9 cellular contexts compared by ENCODE assay signal in genomic region chr16:57628782-57629181, GRCh38. TPM values are rescaled to one million over a fixed set of nuclear protein-coding genes. Genes with fewer than 3 reads are reported as not detected.
DNase-seq lines count a peak whose midpoint lies in the region; ATAC-seq, FAIRE-seq and TF ChIP-seq lines count a peak whose summit lies in the region.
"Had no signal": no experiment of that assay in that cellular context is flagged by ENCODE, and none has a peak within 500 bp of the region (broad histone marks: within the 10 kb centered on the region; RNA-seq: fewer than 3 reads in every experiment).

No MANE protein-coding gene starts in this region.

- H3K4me1 Mint-ChIP-seq in naive thymus-derived CD4-positive, alpha-beta T cell: peaks cover 0 to 16% (median 8%) of the 10 kb centered on the region in 7 donors

- BruUV-seq in HepG2 (replicated peaks; lab: Mats Ljungman, UMichigan): no TSS peak

- H3K79me2 ChIP-seq in HepG2 (ENCODE audit: insufficient read depth, low read length): no peaks in the 10 kb centered on the region

- no peak overlapping the region for H3K4me3 ChIP-seq in HepG2 (replicated peaks in 1 of 3; ENCODE audit: insufficient read depth in 1 of 3, low read depth in 2 of 3, low read length in 3 of 3)
- no peak overlapping the region for H3K4me3 ChIP-seq in right lobe of liver
- H3K4me3 ChIP-seq in dorsolateral prefrontal cortex: peak overlapping the region; percentile 31 to 77 (median 59)
- H3K4me3 ChIP-seq in naive thymus-derived CD4-positive, alpha-beta T cell (ENCODE audit: low read length): peak overlapping the region; percentile 26

- H3K27ac Mint-ChIP-seq in naive thymus-derived CD4-positive, alpha-beta T cell: peak overlapping the region in 1 of 9 donors; percentile 54

- no peak for TF ChIP-seq POLR2A in HepG2 (IDR thresholded peaks at IDR 0.05; ENCODE audit: insufficient read depth in 1 of 2, low read depth in 2 of 2, low read length in 2 of 2)
- no peak for TF ChIP-seq POLR2A in right lobe of liver (IDR thresholded peaks at IDR 0.05)

- H3K4me3 Mint-ChIP-seq in naive thymus-derived CD4-positive, alpha-beta T cell: peak overlapping the region in 2 of 10 donors; percentile 36 to 64

- no peak overlapping the region for H2AFZ ChIP-seq in HepG2 (ENCODE audit: low read length)

- H3K36me3 Mint-ChIP-seq in naive thymus-derived CD4-positive, alpha-beta T cell: no peaks in the 10 kb centered on the region

- WGBS in HepG2 (ENCODE audit: low lambda C conversion rate): 89% methylated on average over 4 of the region's 5 CpGs
- 48% methylated on average over 5 of the region's 5 CpGs for WGBS in right lobe of liver (ENCODE audit: insufficient coverage, low coverage, low lambda C conversion rate, missing lambda C conversion rate)

- no peaks in the 10 kb centered on the region for H3K9me3 ChIP-seq in HepG2 (ENCODE audit: low read length)
- H3K9me3 ChIP-seq in right lobe of liver: no peaks in the 10 kb centered on the region
- no peaks in the 10 kb centered on the region for H3K9me3 ChIP-seq in naive thymus-derived CD4-positive, alpha-beta T cell (ENCODE audit: control insufficient read depth in 2 of 3, low read length in 3 of 3)

- no peaks in the 10 kb centered on the region for H3K9me3 Mint-ChIP-seq in naive thymus-derived CD4-positive, alpha-beta T cell

- ATAC-seq in HepG2 (no peak), right lobe of liver (no peak)
- ATAC-seq in naive thymus-derived CD4-positive, alpha-beta T cell: no peak

- DNase-seq in HepG2 (ENCODE audit: low spot score) (no peak), right lobe of liver (no peak), dorsolateral prefrontal cortex (no peak), NCI-H1694 (lab: John Stamatoyannopoulos, UW) (no peak), GDM1 (lab: John Stamatoyannopoulos, UW) (no peak), kidney glomerular epithelial cell (lab: John Stamatoyannopoulos, UW) (no peak)
- DNase-seq in naive thymus-derived CD4-positive, alpha-beta T cell: no peak
- no peak for DNase-seq in stimulated activated CD4-positive, alpha-beta T cell treated with anti-CD3 and anti-CD28 coated beads, Interleukin-2, amount 100 ng/mL, for 48 hours

- no peak for TF ChIP-seq RAD21 in HepG2 (CRISPR knock-in tag; IDR thresholded peaks at IDR 0.05)

- in situ Hi-C loops in HepG2 (cut with HindIII; ENCODE audit: extremely low pct_ligation_motif_present, low pct_unique_long_range_greater_than_20kb): no loop called here

- TF ChIP-seq CTCF in HepG2 (CRISPR knock-in tag; IDR thresholded peaks at IDR 0.05): no peak
- no peak for TF ChIP-seq CTCF in right lobe of liver (IDR thresholded peaks at IDR 0.05)
- TF ChIP-seq CTCF in dorsolateral prefrontal cortex (IDR thresholded peaks at IDR 0.05 in 54 of 56, conservative IDR thresholded peaks at IDR 0.05 in 2 of 56; ENCODE audit: low read depth in 1 of 56, partially characterized antibody in 56 of 56): no peak

- H3K27me3 ChIP-seq in HepG2 (ENCODE audit: control insufficient read depth in 1 of 2, insufficient read depth in 2 of 2, low read length in 2 of 2) (no peaks in the 10 kb centered on the region), right lobe of liver (no peaks in the 10 kb centered on the region), dorsolateral prefrontal cortex (no peaks in the 10 kb centered on the region)
- H3K27me3 ChIP-seq in naive thymus-derived CD4-positive, alpha-beta T cell (ENCODE audit: control insufficient read depth in 2 of 2, insufficient read depth in 2 of 2, low read length in 2 of 2): peaks cover 0 to 4% of the 10 kb centered on the region in 2 donors

- intact Hi-C loops in HepG2 (cut with micrococcal nuclease; ENCODE audit: unreplicated experiment): no loop called here
- intact Hi-C loops in right lobe of liver (cut with DNase I): no loop called here
- intact Hi-C loops in dorsolateral prefrontal cortex (cut with DNase I): no loop called here
- intact Hi-C loops in naive thymus-derived CD4-positive, alpha-beta T cell (cut with micrococcal nuclease): no loop called here

- CTCF ChIA-PET in HepG2 (lab: Yijun Ruan, JAX; ENCODE audit: low intra/inter-chr PET ratio, low total read pairs): interaction anchor here (0.9 to 1.7 kb wide), 2 partner anchors 20 to 28 kb away, joined by 3 to 4 read pairs; no protein-coding TSS in a partner anchor
- CTCF ChIA-PET in naive thymus-derived CD4-positive, alpha-beta T cell (lab: Charles Lee): no interaction called here

- no peak overlapping the region for H3K4me2 ChIP-seq in HepG2 (ENCODE audit: low read depth, low read length)

- no peak overlapping the region for H3K9ac ChIP-seq in HepG2 (ENCODE audit: insufficient read depth, low read depth, low read length)

- peaks cover 14 to 30% (median 22%) of the 10 kb centered on the region in 5 donors for H3K27me3 Mint-ChIP-seq in naive thymus-derived CD4-positive, alpha-beta T cell

- POLR2A ChIA-PET in HepG2 (lab: Yijun Ruan, JAX): interaction anchor here (0.8 to 1.1 kb wide), 4 partner anchors 9 to 106 kb away, joined by 3 to 5 read pairs (median 3); no protein-coding TSS in a partner anchor
- POLR2A ChIA-PET in naive thymus-derived CD4-positive, alpha-beta T cell (lab: Charles Lee): no interaction called here

- H3K4me1 ChIP-seq in HepG2 (ENCODE audit: insufficient read depth, low read length) (peaks cover 30% of the 10 kb centered on the region), right lobe of liver (no peaks in the 10 kb centered on the region)
- no peaks in the 10 kb centered on the region for H3K4me1 ChIP-seq in naive thymus-derived CD4-positive, alpha-beta T cell (ENCODE audit: control insufficient read depth in 2 of 2, insufficient read depth in 2 of 2, low read length in 2 of 2)

- H4K20me1 ChIP-seq in HepG2 (ENCODE audit: insufficient read depth, low read length): no peaks in the 10 kb centered on the region

- no peak for TF ChIP-seq EP300 in HepG2 (IDR thresholded peaks at IDR 0.05; ENCODE audit: low read depth in 2 of 2, low read length in 2 of 2)
- no peak for TF ChIP-seq EP300 in HepG2 (CRISPR knock-in tag; IDR thresholded peaks at IDR 0.05; ENCODE audit: borderline replicate concordance)

- H3K36me3 ChIP-seq in HepG2 (replicated peaks in 1 of 2; ENCODE audit: control insufficient read depth in 1 of 2, insufficient read depth in 2 of 2, low read length in 2 of 2) (no peaks in the 10 kb centered on the region), right lobe of liver (no peaks in the 10 kb centered on the region)
- H3K36me3 ChIP-seq in naive thymus-derived CD4-positive, alpha-beta T cell (ENCODE audit: control insufficient read depth in 2 of 3, insufficient read depth in 3 of 3, low read length in 3 of 3): no peaks in the 10 kb centered on the region

- peak; percentile 30 for FAIRE-seq in HepG2 (lab: Jason Lieb, UNC)

- H3K27ac ChIP-seq in HepG2 (ENCODE audit: extremely low read length, insufficient read depth, low read length) (no peak overlapping the region), right lobe of liver (no peak overlapping the region), dorsolateral prefrontal cortex (peak overlapping the region; percentile 51 to 96 (median 90))
- no peak overlapping the region for H3K27ac ChIP-seq in naive thymus-derived CD4-positive, alpha-beta T cell (ENCODE audit: low read depth, low read length)

RNA-seq across cellular contexts. Expression of gene ADGRG1, which starts 0.4 kb away (rescaled TPM):
- total RNA-seq in HepG2 (2016; rRNA removed; fragmentation: Illumina TruSeq; extraction: Trizol) (2.8 and 5.9 TPM in 2 replicates), right lobe of liver (1 to 10 TPM; 1.8 to 4.2 (median 3.4) TPM), dorsolateral prefrontal cortex (100 to 1,000 TPM in 117 of 120 experiments, 10 to 100 TPM in 3; 82.9 to 344 (median 153) TPM)
- total RNA-seq in HepG2 (2016; cell fraction: cytosol; rRNA removed; fragmentation: Illumina TruSeq; extraction: Trizol; ENCODE audit: low read depth): 1.1 and 2.0 TPM in 2 replicates
- total RNA-seq in HepG2 (2016; cell fraction: insoluble cytoplasmic fraction; rRNA removed; fragmentation: Illumina TruSeq; extraction: Trizol): 2.8 and 5.0 TPM in 2 replicates
- total RNA-seq in HepG2 (2016; cell fraction: membrane; rRNA removed; fragmentation: Illumina TruSeq; extraction: Trizol): 3.1 and 3.2 TPM in 2 replicates
- total RNA-seq in HepG2 (2016; cell fraction: nucleus; rRNA removed; fragmentation: Illumina TruSeq; extraction: Trizol): 7.2 and 8.0 TPM in 2 replicates
- polyA plus RNA-seq in HepG2 (2011; rRNA removed): 2.7 and 3.3 TPM in 2 replicates
- polyA plus RNA-seq in HepG2 (2011; cell fraction: cytosol; rRNA removed): 1.8 and 2.1 TPM in 2 replicates
- polyA plus RNA-seq in HepG2 (2011; cell fraction: nucleus; rRNA removed): 5.0 and 7.4 TPM in 2 replicates
- 2.3 and 3.3 TPM in 2 replicates for polyA plus RNA-seq in HepG2 (2012)
- polyA plus RNA-seq in HepG2 (2016; cell fraction: cytosol; fragmentation: Illumina TruSeq; extraction: Trizol; ENCODE audit: low read depth): 0.83 and 1.3 TPM in 2 replicates
- 2.4 and 5.1 TPM in 2 replicates for polyA plus RNA-seq in HepG2 (2016; cell fraction: insoluble cytoplasmic fraction; fragmentation: Illumina TruSeq; extraction: Trizol; ENCODE audit: low read depth)
- polyA plus RNA-seq in HepG2 (2016; cell fraction: membrane; fragmentation: Illumina TruSeq; extraction: Trizol; ENCODE audit: low read depth): 2.8 and 3.2 TPM in 2 replicates
- polyA plus RNA-seq in HepG2 (2016; cell fraction: nucleus; fragmentation: Illumina TruSeq; extraction: Trizol; ENCODE audit: insufficient read depth, low read depth): 14.1 and 15.0 TPM in 2 replicates
- 4.0 and 29.5 TPM in 2 replicates for polyA minus RNA-seq in HepG2 (2011; rRNA and poly(A)+ RNA removed; ENCODE audit: low replicate concordance)
- 1.8 and 1.9 TPM in 2 replicates for polyA minus RNA-seq in HepG2 (2011; cell fraction: cytosol; rRNA and poly(A)+ RNA removed)
- polyA minus RNA-seq in HepG2 (2011; cell fraction: nucleus; rRNA and poly(A)+ RNA removed): 2.4 and 2.8 TPM in 2 replicates
- total RNA-seq in naive thymus-derived CD4-positive, alpha-beta T cell: 10 to 100 TPM in 2 of 5 experiments, 1 to 10 TPM in 2, under 1 TPM in 1; 0.67 to 96.0 (median 5.0) TPM
- under 1 TPM; 0.07 to 0.67 TPM for polyA plus RNA-seq in naive thymus-derived CD4-positive, alpha-beta T cell

RNA-seq across cellular contexts. Expression of gene ADGRG3, which starts 39.3 kb away (rescaled TPM):
- total RNA-seq in HepG2 (2016; rRNA removed; fragmentation: Illumina TruSeq; extraction: Trizol) (1.0 and 2.7 TPM in 2 replicates), right lobe of liver (1 to 10 TPM in 1 of 6 experiments, under 1 TPM in 5; 0.37 to 1.6 (median 0.83) TPM), dorsolateral prefrontal cortex (1 to 10 TPM in 31 of 120 experiments, under 1 TPM in 54, not detected in 35; 0.11 to 5.1 (median 0.77) TPM)
- total RNA-seq in HepG2 (2016; cell fraction: cytosol; rRNA removed; fragmentation: Illumina TruSeq; extraction: Trizol; ENCODE audit: low read depth): 0.79 and 1.1 TPM in 2 replicates
- 1.1 and 2.2 TPM in 2 replicates for total RNA-seq in HepG2 (2016; cell fraction: insoluble cytoplasmic fraction; rRNA removed; fragmentation: Illumina TruSeq; extraction: Trizol)
- 1.0 and 1.5 TPM in 2 replicates for total RNA-seq in HepG2 (2016; cell fraction: membrane; rRNA removed; fragmentation: Illumina TruSeq; extraction: Trizol)
- total RNA-seq in HepG2 (2016; cell fraction: nucleus; rRNA removed; fragmentation: Illumina TruSeq; extraction: Trizol): 2.3 and 2.7 TPM in 2 replicates
- polyA plus RNA-seq in HepG2 (2011; rRNA removed): 11.8 and 13.6 TPM in 2 replicates
- polyA plus RNA-seq in HepG2 (2011; cell fraction: cytosol; rRNA removed): 10.8 and 11.2 TPM in 2 replicates
- polyA plus RNA-seq in HepG2 (2011; cell fraction: nucleus; rRNA removed): 21.1 and 23.7 TPM in 2 replicates
- 5.8 and 8.1 TPM in 2 replicates for polyA plus RNA-seq in HepG2 (2012)
- polyA plus RNA-seq in HepG2 (2016; cell fraction: cytosol; fragmentation: Illumina TruSeq; extraction: Trizol; ENCODE audit: low read depth): 0.49 and 0.54 TPM in 2 replicates
- polyA plus RNA-seq in HepG2 (2016; cell fraction: insoluble cytoplasmic fraction; fragmentation: Illumina TruSeq; extraction: Trizol; ENCODE audit: low read depth): 1.3 TPM in 2 replicates
- 0.65 and 1.0 TPM in 2 replicates for polyA plus RNA-seq in HepG2 (2016; cell fraction: membrane; fragmentation: Illumina TruSeq; extraction: Trizol; ENCODE audit: low read depth)
- 5.4 and 6.5 TPM in 2 replicates for polyA plus RNA-seq in HepG2 (2016; cell fraction: nucleus; fragmentation: Illumina TruSeq; extraction: Trizol; ENCODE audit: insufficient read depth, low read depth)
- polyA minus RNA-seq in HepG2 (2011; rRNA and poly(A)+ RNA removed; ENCODE audit: low replicate concordance): 0.91 and 31.9 TPM in 2 replicates
- 4.7 and 5.3 TPM in 2 replicates for polyA minus RNA-seq in HepG2 (2011; cell fraction: cytosol; rRNA and poly(A)+ RNA removed)
- 8.9 and 10.4 TPM in 2 replicates for polyA minus RNA-seq in HepG2 (2011; cell fraction: nucleus; rRNA and poly(A)+ RNA removed)
- total RNA-seq in naive thymus-derived CD4-positive, alpha-beta T cell: 10 to 100 TPM in 1 of 5 experiments, 1 to 10 TPM in 1, not detected in 3; 4.9 to 14.1 TPM
- not detected for polyA plus RNA-seq in naive thymus-derived CD4-positive, alpha-beta T cell
- total RNA-seq: pulmonary artery endothelial cell had no signal

Comparison
In these comparisons a context has a peak if more than half of its experiments do, and no peak if none do; other contexts are left out.
1. H3K27ac ChIP-seq: peak in dorsolateral prefrontal cortex (59 of 59); none in HepG2 (single experiment), right lobe of liver (0 of 3) and naive thymus-derived CD4-positive, alpha-beta T cell (single experiment).
2. H3K4me3 ChIP-seq: peak in dorsolateral prefrontal cortex (59 of 59) and naive thymus-derived CD4-positive, alpha-beta T cell (single experiment); none in HepG2 (0 of 3) and right lobe of liver (0 of 3).